8 cellular contexts compared by ENCODE assay signal in genomic region chr1:235867903-235868469, GRCh38. TPM values are rescaled to one million over a fixed set of nuclear protein-coding genes. Genes with fewer than 3 reads are reported as not detected.
A peak's percentile ranks its signal among the peaks of the same experiment; 100 is the strongest.
DNase-seq lines count a peak whose midpoint lies in the region; ATAC-seq and TF ChIP-seq lines count a peak whose summit lies in the region.

No MANE protein-coding gene starts in this region.

- peak overlapping the region in 2 of 5 donors; percentile 77 to 81 for H3K9ac ChIP-seq in subcutaneous abdominal adipose tissue (ENCODE audit: low read length in 5 of 5)

- H3K4me1 ChIP-seq in subcutaneous abdominal adipose tissue (ENCODE audit: control insufficient read depth in 5 of 5, insufficient read depth in 5 of 5, low read length in 5 of 5) = peaks cover 2 to 44% (median 29%) of the 10 kb centered on the region in 5 donors

- ATAC-seq in GM18508 (IDR thresholded peaks at IDR 0.05; ENCODE audit: insufficient read depth, unreplicated experiment) = peak; percentile 36
- peak; percentile 27 for ATAC-seq in HG02981 (IDR thresholded peaks at IDR 0.05; ENCODE audit: unreplicated experiment)
- no peak for ATAC-seq in HG02623 (IDR thresholded peaks at IDR 0.05; ENCODE audit: unreplicated experiment)

- TF ChIP-seq CTCF in VCaP (conservative IDR thresholded peaks at IDR 0.05) = no peak

- H3K4me3 ChIP-seq in subcutaneous abdominal adipose tissue (ENCODE audit: low read depth in 1 of 5, low read length in 5 of 5) = peak overlapping the region in 2 of 5 donors; percentile 93 to 96

- H3K27ac ChIP-seq in VCaP (peak overlapping the region; percentile 70), subcutaneous abdominal adipose tissue (ENCODE audit: low read depth, low read length) (peak overlapping the region; percentile 83)

- H3K27me3 ChIP-seq in subcutaneous abdominal adipose tissue (ENCODE audit: control insufficient read depth in 5 of 5, insufficient read depth in 4 of 5, low read length in 5 of 5) = no peaks in the 10 kb centered on the region

- DNase-seq in glomerular visceral epithelial cell (ENCODE audit: extremely low spot score) (peak; percentile 23), foreskin melanocyte (no peak), dermis blood vessel endothelial cell (no peak)

- H3K36me3 ChIP-seq in subcutaneous abdominal adipose tissue (ENCODE audit: control insufficient read depth in 5 of 5, insufficient read depth in 5 of 5, low read length in 5 of 5) = no peaks in the 10 kb centered on the region

- H3K9me3 ChIP-seq in subcutaneous abdominal adipose tissue (ENCODE audit: control insufficient read depth in 5 of 5, low read length in 5 of 5) = no peaks in the 10 kb centered on the region

RNA-seq across cellular contexts. Expression of gene LYST, which starts 1.3 kb away (rescaled TPM):
- 16.1 and 17.4 TPM in 2 replicates for total RNA-seq in dermis blood vessel endothelial cell
